Comparison of ENCODE assay signal across 8 cellular contexts in the genomic region with DNA sequence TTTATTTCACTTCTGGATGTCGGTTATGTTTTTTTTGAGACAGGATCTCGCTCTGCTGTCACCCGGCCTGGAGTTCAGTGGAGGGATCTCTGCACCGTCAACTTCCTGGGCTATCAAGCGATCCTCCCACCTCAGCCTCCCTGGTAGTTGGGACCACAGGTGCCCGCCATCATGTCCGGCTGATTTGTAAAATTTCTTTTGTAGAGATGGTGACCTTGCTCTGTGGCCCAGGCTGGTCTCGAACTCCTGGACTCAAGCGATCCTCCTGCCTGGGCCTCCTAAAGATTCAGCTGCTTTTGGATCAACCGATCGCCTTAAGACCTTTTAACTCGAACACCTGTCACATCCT. TPM values are rescaled to one million over a fixed set of nuclear protein-coding genes. Genes with fewer than 3 reads are reported as not detected.
DNase-seq lines count a peak whose midpoint lies in the region; ATAC-seq and TF ChIP-seq lines count a peak whose summit lies in the region.

No MANE protein-coding gene starts in this region.

- H3K4me1 ChIP-seq in RWPE2 (ENCODE audit: insufficient read depth, poor library complexity, severe bottlenecking) (peaks cover 8% of the 10 kb centered on the region), fibroblast of lung (ENCODE audit: control insufficient read depth, extremely low read depth, insufficient read depth, low read length) (no peaks in the 10 kb centered on the region), psoas muscle (peaks cover 14% of the 10 kb centered on the region)

- no peaks in the 10 kb centered on the region for H4K20me1 ChIP-seq in fibroblast of lung (ENCODE audit: control insufficient read depth, extremely low read depth, insufficient read depth, low read length)

- H3K79me2 ChIP-seq in fibroblast of lung (ENCODE audit: control insufficient read depth, insufficient read depth, low read length): peaks cover 43% of the 10 kb centered on the region

- H3K9me3 ChIP-seq in RWPE2 (ENCODE audit: severe bottlenecking): no peaks in the 10 kb centered on the region
- no peaks in the 10 kb centered on the region for H3K9me3 ChIP-seq in fibroblast of lung (ENCODE audit: control insufficient read depth, insufficient read depth, low read depth, low read length)
- peaks cover 6% of the 10 kb centered on the region for H3K9me3 ChIP-seq in psoas muscle

- peak overlapping the region; percentile 99 for H3K9ac ChIP-seq in fibroblast of lung (ENCODE audit: insufficient read depth, low read length)

- H2AFZ ChIP-seq in fibroblast of lung (ENCODE audit: low read length): peak overlapping the region; percentile 49

- DNase-seq in activated gamma-delta T cell treated with Interleukin-2 at 50 U/mL for 16 hours: peak; percentile 6
- no peak for DNase-seq in activated gamma-delta T cell (lab: John Stamatoyannopoulos, UW)
- DNase-seq in RWPE2 (ENCODE audit: low spot score): no peak
- peak in 1 of 2 donors; percentile 6 for DNase-seq in fibroblast of lung (ENCODE audit: low read depth in 2 of 2)
- DNase-seq in psoas muscle: no peak
- DNase-seq in stimulated activated CD4-positive, alpha-beta T cell treated with anti-CD3 and anti-CD28 coated beads, Interleukin-4, amount 100 ng/mL, for 24 hours: no peak

- 8 to 12% (median 10%) methylated on average over 12 of the region's 12 CpGs for WGBS in psoas muscle, 3 donors

- H3K36me3 ChIP-seq in RWPE2 (ENCODE audit: low read depth): peaks cover 12% of the 10 kb centered on the region
- no peaks in the 10 kb centered on the region for H3K36me3 ChIP-seq in fibroblast of lung (ENCODE audit: control insufficient read depth, insufficient read depth, low read length)
- H3K36me3 ChIP-seq in psoas muscle (ENCODE audit: insufficient read depth in 1 of 2, low read depth in 1 of 2): peaks cover 0 to 3% of the 10 kb centered on the region in 2 donors

- no peak for ATAC-seq in RWPE2 (ENCODE audit: low read depth)
- ATAC-seq in psoas muscle: peak in 2 of 4 donors; percentile 0 to 4
- no peak for ATAC-seq in HG02884 (IDR thresholded peaks at IDR 0.05; ENCODE audit: unreplicated experiment)
- no peak for ATAC-seq in GM21825 (IDR thresholded peaks at IDR 0.05; ENCODE audit: unreplicated experiment)

- H3K27ac ChIP-seq in RWPE2 (ENCODE audit: poor library complexity, severe bottlenecking): peak overlapping the region; percentile 63
- H3K27ac ChIP-seq in fibroblast of lung (ENCODE audit: insufficient read depth, low read length): peak overlapping the region; percentile 98
- peak overlapping the region; percentile 99 for H3K27ac ChIP-seq in psoas muscle

- H3K4me3 ChIP-seq in RWPE2 (ENCODE audit: severe bottlenecking) (peak overlapping the region; percentile 62), fibroblast of lung (replicated peaks in 1 of 4; ENCODE audit: control extremely low read depth in 1 of 4, insufficient read depth in 1 of 4, low read depth in 3 of 4, low read length in 4 of 4) (peak overlapping the region; percentile 77 to 96 (median 90)), psoas muscle (peak overlapping the region; percentile 100)

- H3K27me3 ChIP-seq in RWPE2 (ENCODE audit: insufficient read depth, poor library complexity, severe bottlenecking) (no peaks in the 10 kb centered on the region), fibroblast of lung (ENCODE audit: control insufficient read depth, insufficient read depth, low read length) (no peaks in the 10 kb centered on the region), psoas muscle (ENCODE audit: insufficient read depth in 3 of 3, low read length in 2 of 3) (no peaks in the 10 kb centered on the region)

- TF ChIP-seq CTCF in RWPE2 (IDR thresholded peaks at IDR 0.05; ENCODE audit: poor library complexity, severe bottlenecking) (no peak), fibroblast of lung (conservative IDR thresholded peaks at IDR 0.05 in 1 of 2, IDR thresholded peaks at IDR 0.05 in 1 of 2; ENCODE audit: low read depth in 1 of 2, low read length in 2 of 2) (no peak), psoas muscle (IDR thresholded peaks at IDR 0.05) (no peak)

- intact Hi-C loops in psoas muscle (cut with DNase I): loop anchor here (2.0 to 10.0 kb wide), 4 partner anchors 43 to 85 kb away; no protein-coding TSS in a partner anchor

- H3K4me2 ChIP-seq in fibroblast of lung (ENCODE audit: extremely low read depth, insufficient read depth, low read length): peak overlapping the region; percentile 59

RNA-seq across cellular contexts. Expression of gene RABGEF1, which starts 0.6 kb away (rescaled TPM):
- total RNA-seq in fibroblast of lung (40.1 and 47.9 TPM in 2 replicates), psoas muscle (10 to 100 TPM; 18.1 to 20.3 (median 18.6) TPM)
- polyA plus RNA-seq in fibroblast of lung (41.6 and 51.7 TPM in 2 replicates), psoas muscle (10 to 100 TPM; 12.0 to 23.2 (median 19.5) TPM)
- 24.7 and 29.3 TPM in 2 replicates for polyA plus RNA-seq in fibroblast of lung (2012)
- 56.5 and 84.5 TPM in 2 replicates for polyA minus RNA-seq in fibroblast of lung (ENCODE audit: low replicate concordance)
